In the genomic region with DNA sequence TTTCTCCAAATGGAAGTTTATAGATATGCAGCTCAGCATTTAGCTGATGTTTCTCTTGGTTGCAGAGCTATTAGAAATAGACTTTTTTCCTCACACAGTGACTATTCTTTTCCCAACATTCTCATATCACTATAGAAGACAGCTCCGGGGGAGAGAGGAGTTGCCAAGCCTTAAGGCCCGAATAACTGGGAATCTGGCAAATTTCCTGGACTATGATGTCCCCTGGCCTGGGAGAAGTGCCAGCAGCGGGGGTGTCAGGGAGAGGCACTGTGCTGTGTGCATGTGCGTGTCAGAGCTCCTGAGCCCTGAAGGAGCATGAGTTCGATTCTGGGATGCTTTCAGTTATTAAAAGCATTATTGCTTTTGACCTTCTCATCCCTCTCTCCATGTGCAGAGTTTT, we compare ENCODE assay signal across 10 cellular contexts.
DNase-seq lines count a peak whose midpoint lies in the region; ATAC-seq, FAIRE-seq and TF ChIP-seq lines count a peak whose summit lies in the region.
"Had no signal": no experiment of that assay in that cellular context is flagged by ENCODE, and none has a peak within 500 bp of the region (broad histone marks: within the 10 kb centered on the region; RNA-seq: fewer than 3 reads in every experiment).

No MANE protein-coding gene starts in this region.

- no peak overlapping the region for H2AFZ ChIP-seq in HepG2 (ENCODE audit: low read length)

- no peak for TF ChIP-seq CTCF in liver (IDR thresholded peaks at IDR 0.05; ENCODE audit: low read depth, low read length, missing input control)
- TF ChIP-seq CTCF in HepG2 (CRISPR knock-in tag; IDR thresholded peaks at IDR 0.05) = no peak
- TF ChIP-seq CTCF in coronary artery (IDR thresholded peaks at IDR 0.05) = no peak

- H3K27ac ChIP-seq in liver (ENCODE audit: low read depth in 1 of 2, low read length in 2 of 2) (peak overlapping the region; percentile 40 to 52), HepG2 (ENCODE audit: extremely low read length, insufficient read depth, low read length) (no peak overlapping the region), coronary artery (peak overlapping the region; percentile 14 to 48)
- H3K27ac ChIP-seq: BLaER1 had no signal

- POLR2A ChIA-PET in HepG2 (lab: Yijun Ruan, JAX) = interaction anchor here (1.2 kb wide), 1 partner anchor 30 kb away, joined by 3 read pairs; no protein-coding TSS in a partner anchor

- H3K4me1 ChIP-seq in liver (ENCODE audit: control insufficient read depth in 4 of 4, insufficient read depth in 4 of 4, low read length in 3 of 4) (peaks cover 5 to 40% (median 17%) of the 10 kb centered on the region in 4 donors), HepG2 (ENCODE audit: insufficient read depth, low read length) (peaks cover 33% of the 10 kb centered on the region)

- in situ Hi-C loops in HepG2 (cut with HindIII; ENCODE audit: extremely low pct_ligation_motif_present, low pct_unique_long_range_greater_than_20kb) = no loop called here

- CTCF ChIA-PET in HepG2 (lab: Yijun Ruan, JAX; ENCODE audit: low intra/inter-chr PET ratio, low total read pairs) = no interaction called here

- ATAC-seq in HepG2 (no peak), HG03196 (IDR thresholded peaks at IDR 0.05; ENCODE audit: unreplicated experiment) (no peak), HG03025 (IDR thresholded peaks at IDR 0.05; ENCODE audit: low FRiP score, unreplicated experiment) (no peak)

- 18% methylated on average over 5 of the region's 5 CpGs for WGBS in liver
- WGBS in HepG2 (ENCODE audit: low lambda C conversion rate) = 33% methylated on average over 5 of the region's 5 CpGs

- H3K9me3 ChIP-seq in liver (ENCODE audit: control insufficient read depth in 4 of 4, low read length in 3 of 4) (no peaks in the 10 kb centered on the region), HepG2 (ENCODE audit: low read length) (no peaks in the 10 kb centered on the region)
- H3K9me3 ChIP-seq: BLaER1 had no signal

- H3K4me3 ChIP-seq in liver (ENCODE audit: low read depth in 1 of 3, low read length in 3 of 3) (no peak overlapping the region), HepG2 (replicated peaks in 1 of 3; ENCODE audit: insufficient read depth in 1 of 3, low read depth in 2 of 3, low read length in 3 of 3) (no peak overlapping the region), coronary artery (no peak overlapping the region)
- H3K4me3 ChIP-seq: BLaER1 had no signal

- H3K4me2 ChIP-seq in HepG2 (ENCODE audit: low read depth, low read length) = no peak overlapping the region

- intact Hi-C loops in HepG2 (cut with micrococcal nuclease; ENCODE audit: unreplicated experiment) = no loop called here

- no peak for TF ChIP-seq RAD21 in liver (IDR thresholded peaks at IDR 0.05)
- no peak for TF ChIP-seq RAD21 in HepG2 (CRISPR knock-in tag; IDR thresholded peaks at IDR 0.05)

- TF ChIP-seq EP300 in HepG2 (IDR thresholded peaks at IDR 0.05; ENCODE audit: low read depth in 2 of 2, low read length in 2 of 2) (no peak), HepG2 (CRISPR knock-in tag; IDR thresholded peaks at IDR 0.05; ENCODE audit: borderline replicate concordance) (no peak)

- FAIRE-seq in HepG2 (lab: Jason Lieb, UNC) = no peak
- FAIRE-seq in GM19239 (lab: Jason Lieb, UNC) = no peak

- BruUV-seq in HepG2 (replicated peaks; lab: Mats Ljungman, UMichigan) = no TSS peak

- DNase-seq in HepG2 (ENCODE audit: low spot score) (no peak), coronary artery (ENCODE audit: low spot score) (peak; percentile 79), lung microvascular endothelial cell (ENCODE audit: low read depth in 2 of 2) (peak; percentile 62 to 76), NCI-H82 (lab: John Stamatoyannopoulos, UW) (no peak), GM19239 (ENCODE audit: insufficient read length, low spot score) (no peak)
- DNase-seq: stimulated activated CD4-positive, alpha-beta T cell treated with anti-CD3 and anti-CD28 coated beads, Interleukin-1b, Interleukin-23, amount 100 ng/mL, for 48 hours had no signal

- no peaks in the 10 kb centered on the region for H4K20me1 ChIP-seq in HepG2 (ENCODE audit: insufficient read depth, low read length)

- TF ChIP-seq POLR2A in HepG2 (IDR thresholded peaks at IDR 0.05; ENCODE audit: insufficient read depth in 1 of 2, low read depth in 2 of 2, low read length in 2 of 2) = no peak

- H3K79me2 ChIP-seq in HepG2 (ENCODE audit: insufficient read depth, low read length) = no peaks in the 10 kb centered on the region

- H3K27me3 ChIP-seq in liver (ENCODE audit: control insufficient read depth in 4 of 4, insufficient read depth in 4 of 4, low read length in 3 of 4) (no peaks in the 10 kb centered on the region), HepG2 (ENCODE audit: control insufficient read depth in 1 of 2, insufficient read depth in 2 of 2, low read length in 2 of 2) (no peaks in the 10 kb centered on the region)
- H3K27me3 ChIP-seq: BLaER1 had no signal

- H3K9ac ChIP-seq in liver (ENCODE audit: low read depth in 1 of 2, low read length in 2 of 2) (no peak overlapping the region), HepG2 (ENCODE audit: insufficient read depth, low read depth, low read length) (no peak overlapping the region)
- H3K9ac ChIP-seq: BLaER1 had no signal

- H3K36me3 ChIP-seq in liver (ENCODE audit: control insufficient read depth in 4 of 4, insufficient read depth in 3 of 4, low read depth in 1 of 4, low read length in 3 of 4) (no peaks in the 10 kb centered on the region), HepG2 (replicated peaks in 1 of 2; ENCODE audit: control insufficient read depth in 1 of 2, insufficient read depth in 2 of 2, low read length in 2 of 2) (no peaks in the 10 kb centered on the region)

TF ChIP-seq in liver, 16 proteins besides CTCF, POLR2A, EP300 and RAD21 (continues in another document):
- TF ChIP-seq, protein P1, sequence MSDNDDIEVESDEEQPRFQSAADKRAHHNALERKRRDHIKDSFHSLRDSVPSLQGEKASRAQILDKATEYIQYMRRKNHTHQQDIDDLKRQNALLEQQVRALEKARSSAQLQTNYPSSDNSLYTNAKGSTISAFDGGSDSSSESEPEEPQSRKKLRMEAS (IDR thresholded peaks at IDR 0.05) = peak; percentile 54
- TF ChIP-seq FOXA1 (IDR thresholded peaks at IDR 0.05) = no peak
- no peak for TF ChIP-seq TAF1 (conservative IDR thresholded peaks at IDR 0.05)
- TF ChIP-seq, protein P2, sequence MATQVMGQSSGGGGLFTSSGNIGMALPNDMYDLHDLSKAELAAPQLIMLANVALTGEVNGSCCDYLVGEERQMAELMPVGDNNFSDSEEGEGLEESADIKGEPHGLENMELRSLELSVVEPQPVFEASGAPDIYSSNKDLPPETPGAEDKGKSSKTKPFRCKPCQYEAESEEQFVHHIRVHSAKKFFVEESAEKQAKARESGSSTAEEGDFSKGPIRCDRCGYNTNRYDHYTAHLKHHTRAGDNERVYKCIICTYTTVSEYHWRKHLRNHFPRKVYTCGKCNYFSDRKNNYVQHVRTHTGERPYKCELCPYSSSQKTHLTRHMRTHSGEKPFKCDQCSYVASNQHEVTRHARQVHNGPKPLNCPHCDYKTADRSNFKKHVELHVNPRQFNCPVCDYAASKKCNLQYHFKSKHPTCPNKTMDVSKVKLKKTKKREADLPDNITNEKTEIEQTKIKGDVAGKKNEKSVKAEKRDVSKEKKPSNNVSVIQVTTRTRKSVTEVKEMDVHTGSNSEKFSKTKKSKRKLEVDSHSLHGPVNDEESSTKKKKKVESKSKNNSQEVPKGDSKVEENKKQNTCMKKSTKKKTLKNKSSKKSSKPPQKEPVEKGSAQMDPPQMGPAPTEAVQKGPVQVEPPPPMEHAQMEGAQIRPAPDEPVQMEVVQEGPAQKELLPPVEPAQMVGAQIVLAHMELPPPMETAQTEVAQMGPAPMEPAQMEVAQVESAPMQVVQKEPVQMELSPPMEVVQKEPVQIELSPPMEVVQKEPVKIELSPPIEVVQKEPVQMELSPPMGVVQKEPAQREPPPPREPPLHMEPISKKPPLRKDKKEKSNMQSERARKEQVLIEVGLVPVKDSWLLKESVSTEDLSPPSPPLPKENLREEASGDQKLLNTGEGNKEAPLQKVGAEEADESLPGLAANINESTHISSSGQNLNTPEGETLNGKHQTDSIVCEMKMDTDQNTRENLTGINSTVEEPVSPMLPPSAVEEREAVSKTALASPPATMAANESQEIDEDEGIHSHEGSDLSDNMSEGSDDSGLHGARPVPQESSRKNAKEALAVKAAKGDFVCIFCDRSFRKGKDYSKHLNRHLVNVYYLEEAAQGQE (IDR thresholded peaks at IDR 0.05) = peak; percentile 47
- TF ChIP-seq HNF4A (conservative IDR thresholded peaks at IDR 0.05) = peak in 1 of 2 donors; percentile 34

TF ChIP-seq in HepG2, 621 proteins besides CTCF, POLR2A, EP300 and RAD21 (continues in another document):
- no peak for TF ChIP-seq ZNF790 (CRISPR knock-in tag; IDR thresholded peaks at IDR 0.05; ENCODE audit: borderline replicate concordance)
- TF ChIP-seq TFDP1 (CRISPR knock-in tag; IDR thresholded peaks at IDR 0.05; ENCODE audit: borderline replicate concordance) = no peak
- no peak for TF ChIP-seq ZC3H13 (CRISPR knock-in tag; IDR thresholded peaks at IDR 0.05)
- no peak for TF ChIP-seq SNAPC5 (CRISPR knock-in tag; IDR thresholded peaks at IDR 0.05; ENCODE audit: borderline replicate concordance)
- TF ChIP-seq NRL (CRISPR knock-in tag; IDR thresholded peaks at IDR 0.05; ENCODE audit: borderline replicate concordance) = no peak
- TF ChIP-seq ZNF264 (CRISPR knock-in tag; IDR thresholded peaks at IDR 0.05) = no peak

Comparison
In these comparisons a context has a peak if more than half of its experiments do, and no peak if none do; other contexts are left out.
1. DNase-seq: peak in coronary artery (single experiment) and lung microvascular endothelial cell (2 of 2); none in HepG2 (single experiment), NCI-H82 (single experiment) and GM19239 (single experiment).